In genomic region chr5:154230526-154230925, GRCh38 we compare ENCODE assay signal across 17 cellular contexts. TPM values are rescaled to one million over a fixed set of nuclear protein-coding genes. Genes with fewer than 3 reads are reported as not detected.
A peak's percentile ranks its signal among the peaks of the same experiment; 100 is the strongest.
DNase-seq lines count a peak whose midpoint lies in the region; ATAC-seq, FAIRE-seq and TF ChIP-seq lines count a peak whose summit lies in the region.
"Had no signal": no experiment of that assay in that cellular context is flagged by ENCODE, and none has a peak within 500 bp of the region (broad histone marks: within the 10 kb centered on the region; RNA-seq: fewer than 3 reads in every experiment).

No MANE protein-coding gene starts in this region.

- no peak overlapping the region for H3K27ac ChIP-seq in GM12878 (ENCODE audit: control insufficient read depth, insufficient read depth)
- H3K27ac ChIP-seq in CD8-positive, alpha-beta memory T cell (ENCODE audit: low read depth, low read length): no peak overlapping the region
- H3K27ac ChIP-seq: C4-2B had no signal

- H3K27me3 Mint-ChIP-seq in activated naive CD8-positive, alpha-beta T cell treated with anti-CD3 and anti-CD28 coated beads, Interleukin-2, amount 10 ng/mL, durations not matched to agents 7 days and 5 days: no peaks in the 10 kb centered on the region
- H3K27me3 Mint-ChIP-seq in activated naive CD8-positive, alpha-beta T cell treated with anti-CD3 and anti-CD28 coated beads, Interleukin-2, amount 50 U/mL, for 24 hours: no peaks in the 10 kb centered on the region
- H3K27me3 Mint-ChIP-seq in CD8-positive, alpha-beta memory T cell: no peaks in the 10 kb centered on the region
- H3K27me3 Mint-ChIP-seq: CD4-positive, alpha-beta T cell had no signal

- peak; percentile 71 for FAIRE-seq in GM18507 (lab: Jason Lieb, UNC)
- no peak for FAIRE-seq in GM12878 (lab: Jason Lieb, UNC)
- FAIRE-seq: A204.1, H54 had no signal

- no peak for TF ChIP-seq RAD21 in GM12878 (IDR thresholded peaks at IDR 0.05; ENCODE audit: insufficient read depth, low read depth, low read length)

- ATAC-seq in activated naive CD8-positive, alpha-beta T cell treated with anti-CD3 and anti-CD28 coated beads, Interleukin-2, amount 10 ng/mL, durations not matched to agents 7 days and 5 days (ENCODE audit: low read depth): peak; percentile 32
- no peak for ATAC-seq in activated naive CD8-positive, alpha-beta T cell treated with anti-CD3 and anti-CD28 coated beads, Interleukin-2, amount 50 U/mL, for 24 hours
- no peak for ATAC-seq in GM12878
- ATAC-seq: GM23338 had no signal

- H3K27me3 ChIP-seq in GM12878 (replicated peaks in 1 of 2; ENCODE audit: control insufficient read depth in 2 of 2, insufficient read depth in 2 of 2, low read length in 1 of 2): no peaks in the 10 kb centered on the region
- H3K27me3 ChIP-seq in CD8-positive, alpha-beta memory T cell (ENCODE audit: insufficient read depth, low read length, poor library complexity, severe bottlenecking): no peaks in the 10 kb centered on the region

- no TSS peak for BruUV-seq in GM12878 (replicated peaks; lab: Mats Ljungman, UMichigan)

- peaks cover 32% of the 10 kb centered on the region for H3K4me1 ChIP-seq in GM12878 (ENCODE audit: control insufficient read depth, insufficient read depth, low read length)
- H3K4me1 ChIP-seq in CD8-positive, alpha-beta memory T cell (ENCODE audit: insufficient read depth, low read length): peaks cover 8% of the 10 kb centered on the region

- TF ChIP-seq POLR2A in GM12878 (IDR thresholded peaks at IDR 0.05; ENCODE audit: low read depth, low read length): no peak

- peaks cover 9% of the 10 kb centered on the region for H3K9me3 ChIP-seq in GM12878 (replicated peaks; ENCODE audit: control insufficient read depth, insufficient read depth, low read length)
- H3K9me3 ChIP-seq in CD8-positive, alpha-beta memory T cell (ENCODE audit: low read length): peaks cover 6% of the 10 kb centered on the region

- TF ChIP-seq CTCF in GM12878 (IDR thresholded peaks at IDR 0.05 in 2 of 3, conservative IDR thresholded peaks at IDR 0.05 in 1 of 3; ENCODE audit: control insufficient read depth in 2 of 3, extremely low read depth in 1 of 3, insufficient read depth in 1 of 3, low read depth in 3 of 3, low read length in 3 of 3): no peak

- peaks cover 36% of the 10 kb centered on the region for H3K4me1 Mint-ChIP-seq in activated naive CD8-positive, alpha-beta T cell treated with anti-CD3 and anti-CD28 coated beads, Interleukin-2, amount 10 ng/mL, durations not matched to agents 7 days and 5 days
- H3K4me1 Mint-ChIP-seq in activated naive CD8-positive, alpha-beta T cell treated with anti-CD3 and anti-CD28 coated beads, Interleukin-2, amount 50 U/mL, for 24 hours: peaks cover 42% of the 10 kb centered on the region
- peaks cover 33 to 61% (median 53%) of the 10 kb centered on the region in 3 donors for H3K4me1 Mint-ChIP-seq in CD8-positive, alpha-beta memory T cell
- H3K4me1 Mint-ChIP-seq: GM23338 had no signal

- H3K36me3 ChIP-seq in GM12878 (ENCODE audit: control insufficient read depth in 2 of 2, insufficient read depth in 2 of 2, low read length in 1 of 2): peaks cover 0 to 4% of the 10 kb centered on the region in 2 experiments; a peak in 1 of 4 replicates
- H3K36me3 ChIP-seq in CD8-positive, alpha-beta memory T cell (ENCODE audit: insufficient read depth, low read length): no peaks in the 10 kb centered on the region

- H2AFZ ChIP-seq in GM12878 (ENCODE audit: control insufficient read depth, low read depth, low read length): no peak overlapping the region
- H2AFZ ChIP-seq: GM23338 had no signal

- CTCF ChIA-PET in GM12878 (lab: Yijun Ruan, JAX): interaction anchor here (0.8 to 4.3 kb wide), 9 partner anchors 10 to 175 kb away, joined by 3 to 18 read pairs (median 5); no protein-coding TSS in a partner anchor
- CTCF ChIA-PET in CD8-positive, alpha-beta memory T cell (lab: Charles Lee): interaction anchor here (0.9 kb wide), 1 partner anchor 12 kb away, joined by 3 read pairs; no protein-coding TSS in a partner anchor

- DNase-seq in activated naive CD8-positive, alpha-beta T cell treated with anti-CD3 and anti-CD28 coated beads, Interleukin-2, amount 10 ng/mL, durations not matched to agents 7 days and 5 days: no peak
- no peak for DNase-seq in activated naive CD8-positive, alpha-beta T cell treated with anti-CD3 and anti-CD28 coated beads, Interleukin-2, amount 50 U/mL, for 24 hours
- DNase-seq in GM18507 (ENCODE audit: extremely low spot score, insufficient read length, low read depth) (no peak), GM12878 (ENCODE audit: low read depth, low spot score) (no peak), activated gamma-delta T cell treated with Interleukin-2 at 50 U/mL for 16 hours (no peak), hepatic stellate cell (ENCODE audit: low spot score) (no peak)
- no peak for DNase-seq in CD8-positive, alpha-beta memory T cell
- DNase-seq: ACHN; CD4-positive, alpha-beta T cell; DMS153; DMS79; GDM1; HCEC 1CT had no signal

- no peak overlapping the region for H3K4me3 ChIP-seq in GM12878
- no peak overlapping the region for H3K4me3 ChIP-seq in CD8-positive, alpha-beta memory T cell (ENCODE audit: low read length)
- H3K4me3 ChIP-seq: GM23338 had no signal

- H3K9me3 Mint-ChIP-seq in activated naive CD8-positive, alpha-beta T cell treated with anti-CD3 and anti-CD28 coated beads, Interleukin-2, amount 10 ng/mL, durations not matched to agents 7 days and 5 days: peaks cover 14% of the 10 kb centered on the region
- H3K9me3 Mint-ChIP-seq in activated naive CD8-positive, alpha-beta T cell treated with anti-CD3 and anti-CD28 coated beads, Interleukin-2, amount 50 U/mL, for 24 hours: peaks cover 19% of the 10 kb centered on the region
- peaks cover 0 to 16% (median 8%) of the 10 kb centered on the region in 5 donors for H3K9me3 Mint-ChIP-seq in CD8-positive, alpha-beta memory T cell

- no peak for TF ChIP-seq EP300 in GM12878 (IDR thresholded peaks at IDR 0.05; ENCODE audit: borderline replicate concordance in 1 of 2, control insufficient read depth in 1 of 2, low read depth in 2 of 2, low read length in 2 of 2)

- H3K27ac Mint-ChIP-seq in activated naive CD8-positive, alpha-beta T cell treated with anti-CD3 and anti-CD28 coated beads, Interleukin-2, amount 10 ng/mL, durations not matched to agents 7 days and 5 days: no peak overlapping the region
- no peak overlapping the region for H3K27ac Mint-ChIP-seq in activated naive CD8-positive, alpha-beta T cell treated with anti-CD3 and anti-CD28 coated beads, Interleukin-2, amount 50 U/mL, for 24 hours
- no peak overlapping the region for H3K27ac Mint-ChIP-seq in CD8-positive, alpha-beta memory T cell
- H3K27ac Mint-ChIP-seq: CD4-positive, alpha-beta T cell; GM23338 had no signal

- H3K4me2 ChIP-seq in GM12878 (ENCODE audit: control insufficient read depth, insufficient read depth): no peak overlapping the region
- H3K4me2 ChIP-seq: GM23338 had no signal

- H3K9ac ChIP-seq in GM12878 (ENCODE audit: control insufficient read depth, insufficient read depth, low read length): no peak overlapping the region

- no peaks in the 10 kb centered on the region for H4K20me1 ChIP-seq in GM12878 (ENCODE audit: control insufficient read depth, insufficient read depth)

- intact Hi-C loops in GM12878 (cut with micrococcal nuclease; ENCODE audit: unreplicated experiment): no loop called here

- H3K36me3 Mint-ChIP-seq in activated naive CD8-positive, alpha-beta T cell treated with anti-CD3 and anti-CD28 coated beads, Interleukin-2, amount 10 ng/mL, durations not matched to agents 7 days and 5 days: peaks cover 28% of the 10 kb centered on the region
- H3K36me3 Mint-ChIP-seq in activated naive CD8-positive, alpha-beta T cell treated with anti-CD3 and anti-CD28 coated beads, Interleukin-2, amount 50 U/mL, for 24 hours (ENCODE audit: low read depth): peaks cover 36% of the 10 kb centered on the region
- H3K36me3 Mint-ChIP-seq in CD8-positive, alpha-beta memory T cell: peaks cover 16 to 37% (median 30%) of the 10 kb centered on the region in 3 donors

- SMC1A ChIA-PET in GM12878 (lab: Charles Lee; ENCODE audit: uncharacterized antibody, unreplicated experiment): interaction anchor here (1.0 to 9.5 kb wide), 9 partner anchors 10 to 175 kb away, joined by 3 to 50 read pairs (median 5); partner anchors contain the start of gene GALNT10

- RAD21 ChIA-PET in GM12878 (lab: Charles Lee; ENCODE audit: unreplicated experiment): interaction anchor here (0.7 to 2.8 kb wide), 8 partner anchors 10 to 174 kb away, joined by 3 to 11 read pairs (median 4); no protein-coding TSS in a partner anchor

- in situ Hi-C loops in GM12878 (cut with MboI): no loop called here

- peaks cover 2% of the 10 kb centered on the region; the same call in 1 of the 2 replicates for H3K79me2 ChIP-seq in GM12878 (ENCODE audit: control insufficient read depth, insufficient read depth, low read length)

- H3K4me3 Mint-ChIP-seq in activated naive CD8-positive, alpha-beta T cell treated with anti-CD3 and anti-CD28 coated beads, Interleukin-2, amount 10 ng/mL, durations not matched to agents 7 days and 5 days: no peak overlapping the region
- no peak overlapping the region for H3K4me3 Mint-ChIP-seq in activated naive CD8-positive, alpha-beta T cell treated with anti-CD3 and anti-CD28 coated beads, Interleukin-2, amount 50 U/mL, for 24 hours
- H3K4me3 Mint-ChIP-seq in CD8-positive, alpha-beta memory T cell: no peak overlapping the region
- H3K4me3 Mint-ChIP-seq: CD4-positive, alpha-beta T cell; GM23338 had no signal

- POLR2A ChIA-PET in activated naive CD8-positive, alpha-beta T cell treated with anti-CD3 and anti-CD28 coated beads, Interleukin-2, amount 10 ng/mL, durations not matched to agents 7 days and 5 days (lab: Charles Lee): interaction anchor here (1.2 kb wide), 1 partner anchor 41 kb away, joined by 3 read pairs; no protein-coding TSS in a partner anchor
- POLR2A ChIA-PET in GM12878 (lab: Charles Lee): interaction anchor here (1.1 to 1.7 kb wide), 3 partner anchors 12 to 154 kb away, joined by 3 to 5 read pairs (median 4); no protein-coding TSS in a partner anchor
- POLR2A ChIA-PET in CD8-positive, alpha-beta memory T cell (lab: Charles Lee): interaction anchor here (1.0 kb wide), 1 partner anchor 40 kb away, joined by 3 read pairs; the partner anchor contains the start of gene GALNT10

RNA-seq across cellular contexts. Expression of gene GALNT10, which starts 40.0 kb away (rescaled TPM):
- total RNA-seq in activated naive CD8-positive, alpha-beta T cell treated with anti-CD3 and anti-CD28 coated beads, Interleukin-2, amount 10 ng/mL, durations not matched to agents 7 days and 5 days: 10 to 100 TPM; 34.6 to 36.0 TPM
- 33.0 and 34.5 TPM in 2 replicates for total RNA-seq in GM12878 (2013; cell fraction: nucleolus; rRNA removed)
- total RNA-seq in GM12878 (2014; rRNA removed): 18.1 and 18.6 TPM in 2 replicates
- total RNA-seq in GM12878 (2014; rRNA removed; fragmentation: Illumina TruSeq; extraction: Trizol): 15.3 and 15.5 TPM in 2 replicates
- total RNA-seq in GM12878 (2021): 26.0 and 27.9 TPM in 2 replicates
- polyA plus RNA-seq in GM12878 (2011; ENCODE audit: low read depth): 14.5 TPM
- 21.2 and 27.6 TPM in 2 replicates for polyA plus RNA-seq in GM12878 (2011; rRNA removed)
- 13.9 and 16.9 TPM in 2 replicates for polyA plus RNA-seq in GM12878 (2011; cell fraction: cytosol; rRNA removed)
- polyA plus RNA-seq in GM12878 (2011; cell fraction: nucleus; rRNA removed): 19.5 and 23.5 TPM in 2 replicates
- 18.7 and 18.9 TPM in 2 replicates for polyA plus RNA-seq in GM12878 (2012)
- polyA plus RNA-seq in GM12878 (2014; fragmentation: Illumina TruSeq; extraction: Trizol): 24.9 and 35.4 TPM in 2 replicates
- 1 to 10 TPM; 4.5 to 4.8 TPM for polyA plus RNA-seq in GM12878 (2014; fragmentation: Nextera tagmentation; extraction: Ambion mirVana)
- 14.9 and 15.7 TPM in 2 replicates for polyA plus RNA-seq in GM12878 (2014; rRNA removed)
- polyA plus RNA-seq in GM12878 (2016; fragmentation: Nextera tagmentation; extraction: Ambion mirVana): 10 to 100 TPM in 1 of 2 experiments, 1 to 10 TPM in 1; 3.9 to 11.5 TPM
- polyA minus RNA-seq in GM12878 (2011; rRNA and poly(A)+ RNA removed): 41.3 and 55.4 TPM in 2 replicates
- 6.8 and 8.8 TPM in 2 replicates for polyA minus RNA-seq in GM12878 (2011; cell fraction: cytosol; rRNA and poly(A)+ RNA removed)
- polyA minus RNA-seq in GM12878 (2011; cell fraction: nucleus; rRNA and poly(A)+ RNA removed): 10.9 and 19.5 TPM in 2 replicates
- total RNA-seq in CD8-positive, alpha-beta memory T cell: 10 to 100 TPM; 28.0 to 32.1 TPM
- 27.6 TPM for polyA plus RNA-seq in CD8-positive, alpha-beta memory T cell
